Comparison of ENCODE assay signal across 1 cellular context in genomic region chr15:96344706-96345559, GRCh38.
TF ChIP-seq lines count a peak whose summit lies in the region.

No MANE protein-coding gene starts in this region.

TF ChIP-seq in K562, 482 proteins besides CTCF, POLR2A, EP300 and RAD21:
- no peak for TF ChIP-seq PHF8 (IDR thresholded peaks at IDR 0.05; ENCODE audit: borderline replicate concordance, low read length)
- TF ChIP-seq RBFOX2 (IDR thresholded peaks at IDR 0.05; ENCODE audit: low read depth, low read length) = peak; percentile 32; the same call in 1 of the 2 replicates
- TF ChIP-seq, protein P1, sequence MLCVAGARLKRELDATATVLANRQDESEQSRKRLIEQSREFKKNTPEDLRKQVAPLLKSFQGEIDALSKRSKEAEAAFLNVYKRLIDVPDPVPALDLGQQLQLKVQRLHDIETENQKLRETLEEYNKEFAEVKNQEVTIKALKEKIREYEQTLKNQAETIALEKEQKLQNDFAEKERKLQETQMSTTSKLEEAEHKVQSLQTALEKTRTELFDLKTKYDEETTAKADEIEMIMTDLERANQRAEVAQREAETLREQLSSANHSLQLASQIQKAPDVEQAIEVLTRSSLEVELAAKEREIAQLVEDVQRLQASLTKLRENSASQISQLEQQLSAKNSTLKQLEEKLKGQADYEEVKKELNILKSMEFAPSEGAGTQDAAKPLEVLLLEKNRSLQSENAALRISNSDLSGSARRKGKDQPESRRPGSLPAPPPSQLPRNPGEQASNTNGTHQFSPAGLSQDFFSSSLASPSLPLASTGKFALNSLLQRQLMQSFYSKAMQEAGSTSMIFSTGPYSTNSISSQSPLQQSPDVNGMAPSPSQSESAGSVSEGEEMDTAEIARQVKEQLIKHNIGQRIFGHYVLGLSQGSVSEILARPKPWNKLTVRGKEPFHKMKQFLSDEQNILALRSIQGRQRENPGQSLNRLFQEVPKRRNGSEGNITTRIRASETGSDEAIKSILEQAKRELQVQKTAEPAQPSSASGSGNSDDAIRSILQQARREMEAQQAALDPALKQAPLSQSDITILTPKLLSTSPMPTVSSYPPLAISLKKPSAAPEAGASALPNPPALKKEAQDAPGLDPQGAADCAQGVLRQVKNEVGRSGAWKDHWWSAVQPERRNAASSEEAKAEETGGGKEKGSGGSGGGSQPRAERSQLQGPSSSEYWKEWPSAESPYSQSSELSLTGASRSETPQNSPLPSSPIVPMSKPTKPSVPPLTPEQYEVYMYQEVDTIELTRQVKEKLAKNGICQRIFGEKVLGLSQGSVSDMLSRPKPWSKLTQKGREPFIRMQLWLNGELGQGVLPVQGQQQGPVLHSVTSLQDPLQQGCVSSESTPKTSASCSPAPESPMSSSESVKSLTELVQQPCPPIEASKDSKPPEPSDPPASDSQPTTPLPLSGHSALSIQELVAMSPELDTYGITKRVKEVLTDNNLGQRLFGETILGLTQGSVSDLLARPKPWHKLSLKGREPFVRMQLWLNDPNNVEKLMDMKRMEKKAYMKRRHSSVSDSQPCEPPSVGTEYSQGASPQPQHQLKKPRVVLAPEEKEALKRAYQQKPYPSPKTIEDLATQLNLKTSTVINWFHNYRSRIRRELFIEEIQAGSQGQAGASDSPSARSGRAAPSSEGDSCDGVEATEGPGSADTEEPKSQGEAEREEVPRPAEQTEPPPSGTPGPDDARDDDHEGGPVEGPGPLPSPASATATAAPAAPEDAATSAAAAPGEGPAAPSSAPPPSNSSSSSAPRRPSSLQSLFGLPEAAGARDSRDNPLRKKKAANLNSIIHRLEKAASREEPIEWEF (CRISPR knock-in tag; IDR thresholded peaks at IDR 0.05) = no peak
- TF ChIP-seq POLR2G (IDR thresholded peaks at IDR 0.05; ENCODE audit: low read depth, low read length) = peak; percentile 40; the same call in 1 of the 2 replicates
TF ChIP-seq in K562: peak in this region for 2.
